Comparison of ENCODE assay signal across 25 cellular contexts in the genomic region with DNA sequence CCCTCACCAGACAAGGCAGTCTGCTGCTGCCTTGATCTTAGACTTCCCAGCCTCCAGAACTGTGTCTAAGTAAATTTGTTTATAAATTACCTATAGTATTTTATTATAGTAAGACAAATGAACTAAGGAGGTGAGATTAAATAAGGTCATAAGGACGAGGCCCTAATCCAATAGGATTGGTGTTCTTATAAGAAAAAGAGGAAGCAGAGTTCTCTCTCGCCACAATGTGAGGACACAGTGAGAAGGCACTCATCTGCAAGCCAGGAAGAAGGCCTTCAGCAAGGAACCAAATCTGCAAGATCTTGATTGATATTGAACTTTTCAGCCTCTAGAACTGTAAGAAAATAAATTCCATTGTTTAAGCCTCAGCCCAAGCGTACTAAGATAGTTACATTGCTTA.
"Had no signal": no experiment of that assay in that cellular context is flagged by ENCODE, and none has a peak within 500 bp of the region (broad histone marks: within the 10 kb centered on the region; RNA-seq: fewer than 3 reads in every experiment).

No MANE protein-coding gene starts in this region.

- H3K4me3 Mint-ChIP-seq: activated CD4-positive, alpha-beta memory T cell treated with anti-CD3 and anti-CD28 coated beads for 36 hours; activated naive CD8-positive, alpha-beta T cell; activated T-cell treated with anti-CD3 and anti-CD28 coated beads, Interleukin-2, amount 50 U/mL, for 4 hours; brain; T-helper 2 cell treated with Interferon-gamma antibody and Interleukin-4, amounts not matched to agents 5 μg/mL and 100 μg/mL, for 36 hours; WTC11 had no signal

- H3K36me3 ChIP-seq: cardiac muscle cell, Peyer's patch had no signal

- H3K27me3 ChIP-seq: cardiac muscle cell, Peyer's patch had no signal

- H3K4me1 ChIP-seq: Peyer's patch had no signal

- H3K36me3 Mint-ChIP-seq: activated CD4-positive, alpha-beta memory T cell treated with anti-CD3 and anti-CD28 coated beads for 36 hours; activated naive CD8-positive, alpha-beta T cell; brain; WTC11 had no signal

- H3K9me3 ChIP-seq: Peyer's patch had no signal

- DNase-seq: activated CD4-positive, alpha-beta memory T cell treated with anti-CD3 and anti-CD28 coated beads for 36 hours; activated CD4-positive, alpha-beta T cell treated with anti-CD3 and anti-CD28 coated beads for 48 hours; activated CD4-positive, CD25-positive, alpha-beta regulatory T cell treated with anti-CD3 and anti-CD28 coated beads, Interleukin-2, amount 50 U/mL, for 72 hours; activated CD8-positive, alpha-beta memory T cell treated with anti-CD3 and anti-CD28 coated beads for 24 hours; activated effector memory CD4-positive, alpha-beta T cell treated with anti-CD3 and anti-CD28 coated beads, Interleukin-2, amount 50 U/mL, for 16 hours; activated naive CD4-positive, alpha-beta T cell treated with Interleukin-2 at 50 U/mL for 16 hours; activated T-cell treated with anti-CD3 and anti-CD28 coated beads, Interleukin-2, amount 50 U/mL, for 4 hours; amygdala; cerebellar nuclear complex; Karpas-422; NCI-H1048; NCI-H1930; NCI-H2171 treated with DMSO at 0.1 percent for 48 hours; NCI-H226; NCI-H510A; NCI-H526 treated with DMSO at 0.1 percent for 48 hours; Peyer's patch; Right ventricle myocardium superior; SW 1271 had no signal

- H3K27ac ChIP-seq: cardiac muscle cell, Peyer's patch, RWPE1 had no signal

- H3K27ac Mint-ChIP-seq: activated CD4-positive, alpha-beta memory T cell treated with anti-CD3 and anti-CD28 coated beads for 36 hours; activated naive CD8-positive, alpha-beta T cell; brain; T-helper 2 cell treated with Interferon-gamma antibody and Interleukin-4, amounts not matched to agents 5 μg/mL and 100 μg/mL, for 36 hours; WTC11 had no signal

- H3K9me3 Mint-ChIP-seq: activated CD4-positive, alpha-beta memory T cell treated with anti-CD3 and anti-CD28 coated beads for 36 hours; activated T-cell treated with anti-CD3 and anti-CD28 coated beads, Interleukin-2, amount 50 U/mL, for 4 hours; T-helper 2 cell treated with Interferon-gamma antibody and Interleukin-4, amounts not matched to agents 5 μg/mL and 100 μg/mL, for 36 hours had no signal

- ATAC-seq: activated T-cell treated with anti-CD3 and anti-CD28 coated beads, Interleukin-2, amount 50 U/mL, for 4 hours; WTC11 had no signal

- H3K27me3 Mint-ChIP-seq: activated CD4-positive, alpha-beta memory T cell treated with anti-CD3 and anti-CD28 coated beads for 36 hours; activated naive CD8-positive, alpha-beta T cell; brain had no signal

- H3K4me3 ChIP-seq: cardiac muscle cell, Peyer's patch had no signal
